ENCODE assay signal across 22 cellular contexts in genomic region chr12:62363506-62363905, GRCh38.
DNase-seq lines count a peak whose midpoint lies in the region; ATAC-seq lines count a peak whose summit lies in the region.
"Had no signal": no experiment of that assay in that cellular context is flagged by ENCODE, and none has a peak within 500 bp of the region (broad histone marks: within the 10 kb centered on the region; RNA-seq: fewer than 3 reads in every experiment).

No MANE protein-coding gene starts in this region.

- no peaks in the 10 kb centered on the region for H3K4me1 ChIP-seq in SJCRH30
- H3K4me1 ChIP-seq: A549, BE2C had no signal

- H3K9me3 ChIP-seq in SJCRH30 (replicated peaks) = no peaks in the 10 kb centered on the region; the same call in 1 of the 2 replicates
- H3K9me3 ChIP-seq: A549, BE2C had no signal

- peak; percentile 11 for ATAC-seq in left ventricle myocardium superior
- no peak for ATAC-seq in memory B cell (ENCODE audit: low read depth)
- ATAC-seq: A549, GM23338, HCT116 had no signal

- H3K9me3 Mint-ChIP-seq in activated naive CD4-positive, alpha-beta T cell treated with anti-CD3 and anti-CD28 coated beads, Interleukin-2, amount 50 U/mL, for 24 hours = peaks cover 8% of the 10 kb centered on the region
- peaks cover 8% of the 10 kb centered on the region for H3K9me3 Mint-ChIP-seq in memory B cell

- DNase-seq in activated naive CD4-positive, alpha-beta T cell (lab: John Stamatoyannopoulos, UW) = no peak
- no peak for DNase-seq in left ventricle myocardium superior
- no peak for DNase-seq in cardiac septum (ENCODE audit: low spot score)
- DNase-seq in memory B cell (ENCODE audit: low spot score in 2 of 2) = no peak
- no peak for DNase-seq in DMS79 (lab: John Stamatoyannopoulos, UW)
- no peak for DNase-seq in SJCRH30
- DNase-seq: 8988T; ACHN; AML-193; BE2C; CD4-positive, alpha-beta T cell; CD8-positive, alpha-beta memory T cell; DMS 273 treated with DMSO at 0.1 percent for 48 hours; DMS79 treated with DMSO at 0.1 percent for 48 hours; GF-D8; H9 had no signal

- no peak overlapping the region for H3K4me3 ChIP-seq in SJCRH30
- H3K4me3 ChIP-seq: A549; BLaER1 treated with 17β-estradiol and CSF1 and Interleukin-3, amounts not matched to agents 10 nM and 100 nM; GM23338 had no signal

- no peaks in the 10 kb centered on the region for H3K27me3 ChIP-seq in SJCRH30
- H3K27me3 ChIP-seq: BE2C; BLaER1 treated with 17β-estradiol and CSF1 and Interleukin-3, amounts not matched to agents 10 nM and 100 nM had no signal

- intact Hi-C loops in left ventricle myocardium superior (cut with micrococcal nuclease) = no loop called here
- intact Hi-C loops in cardiac septum (cut with DNase I) = no loop called here

- H3K27me3 Mint-ChIP-seq in activated naive CD4-positive, alpha-beta T cell treated with anti-CD3 and anti-CD28 coated beads, Interleukin-2, amount 50 U/mL, for 24 hours = no peaks in the 10 kb centered on the region
- no peaks in the 10 kb centered on the region for H3K27me3 Mint-ChIP-seq in memory B cell
- H3K27me3 Mint-ChIP-seq: CD4-positive, alpha-beta T cell; CD8-positive, alpha-beta memory T cell had no signal

- peaks cover 63% of the 10 kb centered on the region for H3K4me1 Mint-ChIP-seq in activated naive CD4-positive, alpha-beta T cell treated with anti-CD3 and anti-CD28 coated beads, Interleukin-2, amount 50 U/mL, for 24 hours
- peaks cover 20% of the 10 kb centered on the region for H3K4me1 Mint-ChIP-seq in memory B cell
- H3K4me1 Mint-ChIP-seq: GM23338 had no signal

- H3K36me3 ChIP-seq in SJCRH30 = 0 out of 2 replicates have a peak, but pooled peaks cover under 1% of the 10 kb centered on the region
- H3K36me3 ChIP-seq: BE2C had no signal

- H3K4me3 Mint-ChIP-seq in activated naive CD4-positive, alpha-beta T cell treated with anti-CD3 and anti-CD28 coated beads, Interleukin-2, amount 50 U/mL, for 24 hours = no peak overlapping the region
- H3K4me3 Mint-ChIP-seq in memory B cell = no peak overlapping the region
- H3K4me3 Mint-ChIP-seq: CD14-positive monocyte; CD4-positive, alpha-beta T cell; CD8-positive, alpha-beta memory T cell; GM23338; H9 had no signal

- H3K36me3 Mint-ChIP-seq in activated naive CD4-positive, alpha-beta T cell treated with anti-CD3 and anti-CD28 coated beads, Interleukin-2, amount 50 U/mL, for 24 hours = peaks cover 54% of the 10 kb centered on the region
- H3K36me3 Mint-ChIP-seq in memory B cell = peaks cover 50% of the 10 kb centered on the region

- H3K27ac ChIP-seq in SJCRH30 = no peak overlapping the region
- H3K27ac ChIP-seq: A549; BLaER1 treated with 17β-estradiol and CSF1 and Interleukin-3, amounts not matched to agents 10 nM and 100 nM had no signal

- peak overlapping the region; percentile 1 for H3K27ac Mint-ChIP-seq in activated naive CD4-positive, alpha-beta T cell treated with anti-CD3 and anti-CD28 coated beads, Interleukin-2, amount 50 U/mL, for 24 hours
- peak overlapping the region; percentile 11 for H3K27ac Mint-ChIP-seq in memory B cell
- H3K27ac Mint-ChIP-seq: GM23338, H9 had no signal
